In the genomic region with DNA sequence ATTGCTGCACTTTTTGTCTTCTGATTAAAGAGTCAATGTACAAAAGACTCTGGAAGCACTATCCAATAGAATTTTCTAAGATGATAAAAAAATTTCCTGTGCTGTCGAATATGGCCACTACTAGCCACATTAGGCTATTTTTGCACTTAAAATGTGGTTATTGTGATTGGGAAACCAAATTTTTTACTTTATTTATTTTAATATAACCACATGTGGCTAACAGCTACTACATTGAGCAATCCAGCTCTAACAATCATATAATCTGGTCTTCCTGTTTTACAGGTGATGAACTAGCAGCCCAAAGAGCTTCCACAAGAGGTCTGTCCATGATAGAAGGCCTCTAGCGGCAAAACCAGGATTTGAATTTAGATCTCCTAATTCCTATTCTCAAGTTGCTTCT, we compare ENCODE assay signal across 17 cellular contexts.
DNase-seq lines count a peak whose midpoint lies in the region; ATAC-seq and TF ChIP-seq lines count a peak whose summit lies in the region.
"Had no signal": no experiment of that assay in that cellular context is flagged by ENCODE, and none has a peak within 500 bp of the region (broad histone marks: within the 10 kb centered on the region; RNA-seq: fewer than 3 reads in every experiment).

No MANE protein-coding gene starts in this region.

- no peak for ATAC-seq in HG03520 (IDR thresholded peaks at IDR 0.05; ENCODE audit: unreplicated experiment)
- ATAC-seq in GM19455 (IDR thresholded peaks at IDR 0.05; ENCODE audit: unreplicated experiment), result no peak
- ATAC-seq: upper lobe of right lung had no signal

- no peak for TF ChIP-seq CTCF in astrocyte of the cerebellum (IDR thresholded peaks at IDR 0.05; ENCODE audit: low read depth, low read length, missing control alignments)
- TF ChIP-seq CTCF in right atrium auricular region (IDR thresholded peaks at IDR 0.05), result no peak

- DNase-seq in AML-193 (lab: John Stamatoyannopoulos, UW) (peak; percentile 39 to 44), HCEC 1CT (peak; percentile 80), astrocyte of the cerebellum (ENCODE audit: low read depth) (peak; percentile 36), non-pigmented ciliary epithelial cell (ENCODE audit: low read depth) (peak; percentile 6), right atrium auricular region (ENCODE audit: low spot score) (no peak)
- DNase-seq: activated CD4-positive, alpha-beta T cell treated with anti-CD3 and anti-CD28 coated beads, Interleukin-2, amount 50 U/mL, for 4 hours; activated gamma-delta T cell treated with Interleukin-2 at 50 U/mL for 16 hours; C1 segment of cervical spinal cord; cortex of kidney; left ventricle myocardium inferior; NCI-H187; NCI-H345; upper lobe of right lung had no signal

- H3K9me3 ChIP-seq in right atrium auricular region, result no peaks in the 10 kb centered on the region
- H3K9me3 ChIP-seq: left ventricle myocardium inferior, sigmoid colon, upper lobe of right lung had no signal

- H3K4me1 ChIP-seq in right atrium auricular region, result peaks cover 0 to 10% of the 10 kb centered on the region in 2 donors
- H3K4me1 ChIP-seq: sigmoid colon, upper lobe of right lung had no signal

- no peak overlapping the region for H3K27ac ChIP-seq in right atrium auricular region
- H3K27ac ChIP-seq: left ventricle myocardium inferior, sigmoid colon, upper lobe of right lung, VCaP had no signal

- no peaks in the 10 kb centered on the region for H3K36me3 ChIP-seq in right atrium auricular region
- H3K36me3 ChIP-seq: left ventricle myocardium inferior, sigmoid colon, upper lobe of right lung had no signal

- in situ Hi-C loops in astrocyte of the cerebellum (cut with HindIII; ENCODE audit: low sequenced_read_pairs), result no loop called here

- H3K27me3 ChIP-seq in right atrium auricular region, result no peaks in the 10 kb centered on the region
- H3K27me3 ChIP-seq: sigmoid colon, upper lobe of right lung had no signal

- H3K4me3 ChIP-seq in astrocyte of the cerebellum (ENCODE audit: low read depth, low read length) (no peak overlapping the region), right atrium auricular region (no peak overlapping the region)
- H3K4me3 ChIP-seq: left ventricle myocardium inferior, sigmoid colon, upper lobe of right lung had no signal
